In genomic region chr9:127370651-127371648, GRCh38 we compare ENCODE assay signal across 14 cellular contexts.
"Had no signal": no experiment of that assay in that cellular context is flagged by ENCODE, and none has a peak within 500 bp of the region (broad histone marks: within the 10 kb centered on the region; RNA-seq: fewer than 3 reads in every experiment).

No MANE protein-coding gene starts in this region.

- H3K9me3 Mint-ChIP-seq: activated T-helper 1 cell treated with anti-CD3 and anti-CD28 coated beads, Interleukin-12 subunit alpha, Interleukin-12 subunit beta, Interleukin-2, Interleukin-4 antibody, amounts not matched to agents 30 ng/mL and 10 ng/mL and 1 ng/mL, durations not matched to agents 14 hours and 24 hours and 36 hours; immature natural killer cell; memory B cell; natural killer cell treated with Interleukin-12 subunit alpha and Interleukin-12 subunit beta and Interleukin-15 and Interleukin-18, amount 100 ng/mL, for 72 hours; stimulated activated naive CD8-positive, alpha-beta T cell treated with anti-CD3 and anti-CD28 coated beads, Interleukin-15, amount 100 ng/mL, for 72 hours had no signal

- H3K36me3 ChIP-seq: thoracic aorta had no signal

- H3K4me3 Mint-ChIP-seq: activated T-helper 1 cell treated with anti-CD3 and anti-CD28 coated beads, Interleukin-12 subunit alpha, Interleukin-12 subunit beta, Interleukin-2, Interleukin-4 antibody, amounts not matched to agents 30 ng/mL and 10 ng/mL and 1 ng/mL, durations not matched to agents 14 hours and 24 hours and 36 hours; immature natural killer cell; memory B cell; natural killer cell treated with Interleukin-12 subunit alpha and Interleukin-12 subunit beta and Interleukin-15 and Interleukin-18, amount 100 ng/mL, for 72 hours; stimulated activated naive CD8-positive, alpha-beta T cell treated with anti-CD3 and anti-CD28 coated beads, Interleukin-15, amount 100 ng/mL, for 72 hours had no signal

- ATAC-seq: esophagus mucosa; left lobe of liver; stimulated activated naive CD8-positive, alpha-beta T cell treated with anti-CD3 and anti-CD28 coated beads, Interleukin-15, amount 100 ng/mL, for 72 hours had no signal

- DNase-seq: activated CD4-positive, alpha-beta T cell treated with anti-CD3 and anti-CD28 coated beads for 1 hour; activated CD4-positive, alpha-beta T cell treated with anti-CD3 and anti-CD28 coated beads, Interleukin-2, amount 50 U/mL, for 48 hours; activated naive CD4-positive, alpha-beta T cell; immature natural killer cell; stimulated activated CD4-positive, alpha-beta T cell treated with anti-CD3 and anti-CD28 coated beads, Interleukin-15, amount 100 ng/mL, for 24 hours; stimulated activated CD4-positive, alpha-beta T cell treated with anti-CD3 and anti-CD28 coated beads, Interleukin-4, amount 100 ng/mL, for 24 hours; stimulated activated naive CD8-positive, alpha-beta T cell treated with anti-CD3 and anti-CD28 coated beads, Interleukin-15, amount 100 ng/mL, for 72 hours; T-helper 9 cell had no signal

- H3K36me3 Mint-ChIP-seq: immature natural killer cell; natural killer cell treated with Interleukin-12 subunit alpha and Interleukin-12 subunit beta and Interleukin-15 and Interleukin-18, amount 100 ng/mL, for 72 hours had no signal

- H3K27ac ChIP-seq: thoracic aorta had no signal

- H3K9me3 ChIP-seq: thoracic aorta had no signal

- H3K4me1 Mint-ChIP-seq: immature natural killer cell, memory B cell had no signal

- H3K27ac Mint-ChIP-seq: activated T-helper 1 cell treated with anti-CD3 and anti-CD28 coated beads, Interleukin-12 subunit alpha, Interleukin-12 subunit beta, Interleukin-2, Interleukin-4 antibody, amounts not matched to agents 30 ng/mL and 10 ng/mL and 1 ng/mL, durations not matched to agents 14 hours and 24 hours and 36 hours; memory B cell; natural killer cell treated with Interleukin-12 subunit alpha and Interleukin-12 subunit beta and Interleukin-15 and Interleukin-18, amount 100 ng/mL, for 72 hours had no signal

- H3K4me3 ChIP-seq: thoracic aorta had no signal
